ENCODE assay signal across 1 cellular context in the genomic region with DNA sequence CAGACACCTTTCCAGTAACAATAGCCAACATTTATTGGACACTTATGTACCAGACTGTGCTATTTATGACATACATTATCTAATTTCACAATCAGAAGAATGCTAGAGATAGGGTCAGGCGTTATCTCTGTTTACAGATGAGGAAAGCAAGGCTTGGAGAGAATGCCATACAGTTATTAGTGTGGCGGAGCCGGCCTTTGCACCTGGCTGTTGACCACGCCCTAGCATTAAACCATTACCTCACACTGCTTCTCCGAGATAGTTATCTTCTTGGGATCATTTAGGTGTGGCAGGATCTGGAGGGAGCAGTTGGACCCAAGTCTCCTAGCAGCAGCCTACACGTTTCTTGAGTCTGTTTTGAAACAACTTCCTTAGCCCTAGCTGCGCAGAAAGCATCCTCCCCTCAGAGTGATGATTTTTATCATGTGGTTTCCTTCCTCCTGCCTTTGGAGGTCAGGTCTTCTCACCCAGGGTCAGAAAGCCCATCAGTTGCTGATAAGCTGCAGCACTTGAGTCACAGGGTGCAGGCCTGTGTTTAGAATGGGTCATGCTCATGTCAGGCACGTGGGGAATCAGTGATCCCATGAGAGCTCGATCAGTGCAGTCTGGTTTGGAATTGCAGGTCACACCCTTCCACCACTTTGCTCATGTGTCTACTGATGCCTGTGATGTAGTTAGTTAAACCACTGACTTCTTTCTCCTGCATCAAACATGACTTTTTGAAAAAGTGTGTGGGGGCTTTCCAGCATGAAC.
TF ChIP-seq lines count a peak whose summit lies in the region.

No MANE protein-coding gene starts in this region.

TF ChIP-seq in HepG2, 621 proteins besides CTCF, POLR2A, EP300 and RAD21 (continued from another document and continues in another):
- TF ChIP-seq, protein P1, sequence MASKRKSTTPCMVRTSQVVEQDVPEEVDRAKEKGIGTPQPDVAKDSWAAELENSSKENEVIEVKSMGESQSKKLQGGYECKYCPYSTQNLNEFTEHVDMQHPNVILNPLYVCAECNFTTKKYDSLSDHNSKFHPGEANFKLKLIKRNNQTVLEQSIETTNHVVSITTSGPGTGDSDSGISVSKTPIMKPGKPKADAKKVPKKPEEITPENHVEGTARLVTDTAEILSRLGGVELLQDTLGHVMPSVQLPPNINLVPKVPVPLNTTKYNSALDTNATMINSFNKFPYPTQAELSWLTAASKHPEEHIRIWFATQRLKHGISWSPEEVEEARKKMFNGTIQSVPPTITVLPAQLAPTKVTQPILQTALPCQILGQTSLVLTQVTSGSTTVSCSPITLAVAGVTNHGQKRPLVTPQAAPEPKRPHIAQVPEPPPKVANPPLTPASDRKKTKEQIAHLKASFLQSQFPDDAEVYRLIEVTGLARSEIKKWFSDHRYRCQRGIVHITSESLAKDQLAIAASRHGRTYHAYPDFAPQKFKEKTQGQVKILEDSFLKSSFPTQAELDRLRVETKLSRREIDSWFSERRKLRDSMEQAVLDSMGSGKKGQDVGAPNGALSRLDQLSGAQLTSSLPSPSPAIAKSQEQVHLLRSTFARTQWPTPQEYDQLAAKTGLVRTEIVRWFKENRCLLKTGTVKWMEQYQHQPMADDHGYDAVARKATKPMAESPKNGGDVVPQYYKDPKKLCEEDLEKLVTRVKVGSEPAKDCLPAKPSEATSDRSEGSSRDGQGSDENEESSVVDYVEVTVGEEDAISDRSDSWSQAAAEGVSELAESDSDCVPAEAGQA (IDR thresholded peaks at IDR 0.05; ENCODE audit: low read depth), result no peak
- TF ChIP-seq, protein P1 (CRISPR knock-in tag; IDR thresholded peaks at IDR 0.05; ENCODE audit: borderline replicate concordance), result no peak
- no peak for TF ChIP-seq ZNF724P (CRISPR knock-in tag; IDR thresholded peaks at IDR 0.05; ENCODE audit: borderline replicate concordance)
- no peak for TF ChIP-seq ZNF142 (CRISPR knock-in tag; IDR thresholded peaks at IDR 0.05)
- no peak for TF ChIP-seq ZSCAN12 (CRISPR knock-in tag; IDR thresholded peaks at IDR 0.05)
- TF ChIP-seq ZNF501 (CRISPR knock-in tag; IDR thresholded peaks at IDR 0.05), result 0 out of 2 replicates have a peak, but pooled peaks have one; percentile 27
- TF ChIP-seq, protein P2, sequence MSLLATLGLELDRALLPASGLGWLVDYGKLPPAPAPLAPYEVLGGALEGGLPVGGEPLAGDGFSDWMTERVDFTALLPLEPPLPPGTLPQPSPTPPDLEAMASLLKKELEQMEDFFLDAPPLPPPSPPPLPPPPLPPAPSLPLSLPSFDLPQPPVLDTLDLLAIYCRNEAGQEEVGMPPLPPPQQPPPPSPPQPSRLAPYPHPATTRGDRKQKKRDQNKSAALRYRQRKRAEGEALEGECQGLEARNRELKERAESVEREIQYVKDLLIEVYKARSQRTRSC (CRISPR knock-in tag; IDR thresholded peaks at IDR 0.05; ENCODE audit: low read depth), result no peak
- no peak for TF ChIP-seq ZNF101 (CRISPR knock-in tag; IDR thresholded peaks at IDR 0.05; ENCODE audit: borderline replicate concordance, low read depth)
- TF ChIP-seq, protein P3, sequence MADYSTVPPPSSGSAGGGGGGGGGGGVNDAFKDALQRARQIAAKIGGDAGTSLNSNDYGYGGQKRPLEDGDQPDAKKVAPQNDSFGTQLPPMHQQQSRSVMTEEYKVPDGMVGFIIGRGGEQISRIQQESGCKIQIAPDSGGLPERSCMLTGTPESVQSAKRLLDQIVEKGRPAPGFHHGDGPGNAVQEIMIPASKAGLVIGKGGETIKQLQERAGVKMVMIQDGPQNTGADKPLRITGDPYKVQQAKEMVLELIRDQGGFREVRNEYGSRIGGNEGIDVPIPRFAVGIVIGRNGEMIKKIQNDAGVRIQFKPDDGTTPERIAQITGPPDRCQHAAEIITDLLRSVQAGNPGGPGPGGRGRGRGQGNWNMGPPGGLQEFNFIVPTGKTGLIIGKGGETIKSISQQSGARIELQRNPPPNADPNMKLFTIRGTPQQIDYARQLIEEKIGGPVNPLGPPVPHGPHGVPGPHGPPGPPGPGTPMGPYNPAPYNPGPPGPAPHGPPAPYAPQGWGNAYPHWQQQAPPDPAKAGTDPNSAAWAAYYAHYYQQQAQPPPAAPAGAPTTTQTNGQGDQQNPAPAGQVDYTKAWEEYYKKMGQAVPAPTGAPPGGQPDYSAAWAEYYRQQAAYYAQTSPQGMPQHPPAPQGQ (CRISPR knock-in tag; IDR thresholded peaks at IDR 0.05; ENCODE audit: borderline replicate concordance), result no peak
- 0 out of 2 replicates have a peak, but pooled peaks have one; percentile 31 for TF ChIP-seq POGZ (CRISPR knock-in tag; IDR thresholded peaks at IDR 0.05)
- TF ChIP-seq SMARCC2 (IDR thresholded peaks at IDR 0.05), result no peak
- TF ChIP-seq ATM (IDR thresholded peaks at IDR 0.05; ENCODE audit: borderline replicate concordance), result no peak
- TF ChIP-seq, protein P4, sequence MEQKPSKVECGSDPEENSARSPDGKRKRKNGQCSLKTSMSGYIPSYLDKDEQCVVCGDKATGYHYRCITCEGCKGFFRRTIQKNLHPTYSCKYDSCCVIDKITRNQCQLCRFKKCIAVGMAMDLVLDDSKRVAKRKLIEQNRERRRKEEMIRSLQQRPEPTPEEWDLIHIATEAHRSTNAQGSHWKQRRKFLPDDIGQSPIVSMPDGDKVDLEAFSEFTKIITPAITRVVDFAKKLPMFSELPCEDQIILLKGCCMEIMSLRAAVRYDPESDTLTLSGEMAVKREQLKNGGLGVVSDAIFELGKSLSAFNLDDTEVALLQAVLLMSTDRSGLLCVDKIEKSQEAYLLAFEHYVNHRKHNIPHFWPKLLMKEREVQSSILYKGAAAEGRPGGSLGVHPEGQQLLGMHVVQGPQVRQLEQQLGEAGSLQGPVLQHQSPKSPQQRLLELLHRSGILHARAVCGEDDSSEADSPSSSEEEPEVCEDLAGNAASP (CRISPR knock-in tag; IDR thresholded peaks at IDR 0.05; ENCODE audit: borderline replicate concordance), result peak; percentile 81
- TF ChIP-seq ZNF280D (CRISPR knock-in tag; IDR thresholded peaks at IDR 0.05), result peak; percentile 82
- no peak for TF ChIP-seq NFE2 (CRISPR knock-in tag; IDR thresholded peaks at IDR 0.05)
- no peak for TF ChIP-seq ZNF205 (CRISPR knock-in tag; IDR thresholded peaks at IDR 0.05)
- TF ChIP-seq ZNF24 (IDR thresholded peaks at IDR 0.05), result no peak
- TF ChIP-seq YEATS2 (CRISPR knock-in tag; IDR thresholded peaks at IDR 0.05; ENCODE audit: borderline replicate concordance), result no peak; the same call in 1 of the 2 replicates
- TF ChIP-seq ZMYM2 (CRISPR knock-in tag; IDR thresholded peaks at IDR 0.05), result no peak
- TF ChIP-seq GATAD2A (CRISPR knock-in tag; IDR thresholded peaks at IDR 0.05), result peak; percentile 98
- peak; percentile 96 for TF ChIP-seq MEF2D (CRISPR knock-in tag; IDR thresholded peaks at IDR 0.05)
- TF ChIP-seq ZNF770 (CRISPR knock-in tag; IDR thresholded peaks at IDR 0.05), result no peak
- TF ChIP-seq ZNF605 (CRISPR knock-in tag; IDR thresholded peaks at IDR 0.05), result no peak; the same call in 1 of the 2 replicates
- peak; percentile 80 for TF ChIP-seq FOSL2 (CRISPR knock-in tag; IDR thresholded peaks at IDR 0.05)
- no peak for TF ChIP-seq NFE2L2 (IDR thresholded peaks at IDR 0.05; ENCODE audit: low read length)
- TF ChIP-seq HDAC6 (IDR thresholded peaks at IDR 0.05; ENCODE audit: low read depth, low read length), result no peak
- no peak for TF ChIP-seq E2F5 (CRISPR knock-in tag; conservative IDR thresholded peaks at IDR 0.05)
- TF ChIP-seq ZNF3 (CRISPR knock-in tag; IDR thresholded peaks at IDR 0.05), result no peak
- TF ChIP-seq ZNF136 (CRISPR knock-in tag; IDR thresholded peaks at IDR 0.05; ENCODE audit: low read depth), result 0 out of 2 replicates have a peak, but pooled peaks have one; percentile 6
- TF ChIP-seq, protein P5, sequence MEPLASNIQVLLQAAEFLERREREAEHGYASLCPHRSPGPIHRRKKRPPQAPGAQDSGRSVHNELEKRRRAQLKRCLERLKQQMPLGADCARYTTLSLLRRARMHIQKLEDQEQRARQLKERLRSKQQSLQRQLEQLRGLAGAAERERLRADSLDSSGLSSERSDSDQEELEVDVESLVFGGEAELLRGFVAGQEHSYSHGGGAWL (CRISPR knock-in tag; IDR thresholded peaks at IDR 0.05), result no peak
